1 cellular context compared by ENCODE assay signal in genomic region chr16:23408242-23409201, GRCh38.
TF ChIP-seq lines count a peak whose summit lies in the region.

No MANE protein-coding gene starts in this region.

TF ChIP-seq in GM23338, 12 proteins besides CTCF, POLR2A, EP300 and RAD21 (continued from another document):
- TF ChIP-seq ETS1 (IDR thresholded peaks at IDR 0.05) = no peak
- no peak for TF ChIP-seq CREB1 (CRISPR knock-in tag; IDR thresholded peaks at IDR 0.05; ENCODE audit: low read depth)
- TF ChIP-seq EZH2phosphoT487 (IDR thresholded peaks at IDR 0.05; ENCODE audit: unreplicated experiment) = no peak
- TF ChIP-seq STAT1 (IDR thresholded peaks at IDR 0.05; ENCODE audit: unreplicated experiment) = no peak
- TF ChIP-seq, protein P1, sequence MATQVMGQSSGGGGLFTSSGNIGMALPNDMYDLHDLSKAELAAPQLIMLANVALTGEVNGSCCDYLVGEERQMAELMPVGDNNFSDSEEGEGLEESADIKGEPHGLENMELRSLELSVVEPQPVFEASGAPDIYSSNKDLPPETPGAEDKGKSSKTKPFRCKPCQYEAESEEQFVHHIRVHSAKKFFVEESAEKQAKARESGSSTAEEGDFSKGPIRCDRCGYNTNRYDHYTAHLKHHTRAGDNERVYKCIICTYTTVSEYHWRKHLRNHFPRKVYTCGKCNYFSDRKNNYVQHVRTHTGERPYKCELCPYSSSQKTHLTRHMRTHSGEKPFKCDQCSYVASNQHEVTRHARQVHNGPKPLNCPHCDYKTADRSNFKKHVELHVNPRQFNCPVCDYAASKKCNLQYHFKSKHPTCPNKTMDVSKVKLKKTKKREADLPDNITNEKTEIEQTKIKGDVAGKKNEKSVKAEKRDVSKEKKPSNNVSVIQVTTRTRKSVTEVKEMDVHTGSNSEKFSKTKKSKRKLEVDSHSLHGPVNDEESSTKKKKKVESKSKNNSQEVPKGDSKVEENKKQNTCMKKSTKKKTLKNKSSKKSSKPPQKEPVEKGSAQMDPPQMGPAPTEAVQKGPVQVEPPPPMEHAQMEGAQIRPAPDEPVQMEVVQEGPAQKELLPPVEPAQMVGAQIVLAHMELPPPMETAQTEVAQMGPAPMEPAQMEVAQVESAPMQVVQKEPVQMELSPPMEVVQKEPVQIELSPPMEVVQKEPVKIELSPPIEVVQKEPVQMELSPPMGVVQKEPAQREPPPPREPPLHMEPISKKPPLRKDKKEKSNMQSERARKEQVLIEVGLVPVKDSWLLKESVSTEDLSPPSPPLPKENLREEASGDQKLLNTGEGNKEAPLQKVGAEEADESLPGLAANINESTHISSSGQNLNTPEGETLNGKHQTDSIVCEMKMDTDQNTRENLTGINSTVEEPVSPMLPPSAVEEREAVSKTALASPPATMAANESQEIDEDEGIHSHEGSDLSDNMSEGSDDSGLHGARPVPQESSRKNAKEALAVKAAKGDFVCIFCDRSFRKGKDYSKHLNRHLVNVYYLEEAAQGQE (IDR thresholded peaks at IDR 0.05; ENCODE audit: unreplicated experiment) = no peak
TF ChIP-seq in GM23338: peak in this region for 0.
